16 cellular contexts compared by ENCODE assay signal in genomic region chr2:188695953-188696352, GRCh38.
A peak's percentile ranks its signal among the peaks of the same experiment; 100 is the strongest.
DNase-seq lines count a peak whose midpoint lies in the region; ATAC-seq and TF ChIP-seq lines count a peak whose summit lies in the region.
"Had no signal": no experiment of that assay in that cellular context is flagged by ENCODE, and none has a peak within 500 bp of the region (broad histone marks: within the 10 kb centered on the region; RNA-seq: fewer than 3 reads in every experiment).

No MANE protein-coding gene starts in this region.

- no peaks in the 10 kb centered on the region for H3K9me2 ChIP-seq in GM23248 (ENCODE audit: insufficient read depth)
- no peaks in the 10 kb centered on the region for H3K9me2 ChIP-seq in SK-N-SH

- H4K20me1 ChIP-seq in GM23248 (ENCODE audit: insufficient read depth) (no peaks in the 10 kb centered on the region), SK-N-SH (ENCODE audit: insufficient read depth) (no peaks in the 10 kb centered on the region)

- no peak for ATAC-seq in activated T-helper 17 cell treated with anti-CD3 and anti-CD28 coated beads, Interleukin-2, amount 50 U/mL, for 72 hours (replicated peaks)
- ATAC-seq: naive thymus-derived CD8-positive, alpha-beta T cell had no signal

- no peak overlapping the region for H3K27ac ChIP-seq in GM23248
- H3K27ac ChIP-seq in SK-N-SH (ENCODE audit: low read depth in 2 of 2, low read length in 1 of 2): 0 out of 4 replicates have a peak overlapping the region, but pooled peaks of 1 of the 2 experiments have one; percentile 12
- H3K27ac ChIP-seq: ascending aorta, spleen, transverse colon had no signal

- H3K27me3 ChIP-seq in GM23248 (replicated peaks; ENCODE audit: insufficient read depth) (no peaks in the 10 kb centered on the region), SK-N-SH (ENCODE audit: insufficient read depth) (no peaks in the 10 kb centered on the region)
- H3K27me3 ChIP-seq: ascending aorta, spleen, transverse colon had no signal

- POLR2A ChIA-PET in SK-N-SH (lab: Yijun Ruan, JAX): no interaction called here

- intact Hi-C loops in Calu3 (cut with micrococcal nuclease; ENCODE audit: unreplicated experiment): no loop called here

- no peak for TF ChIP-seq RAD21 in SK-N-SH (IDR thresholded peaks at IDR 0.05; ENCODE audit: low read length)

- in situ Hi-C loops in GM23248 (cut with MboI): no loop called here

- peaks cover 24% of the 10 kb centered on the region for H3K4me1 Mint-ChIP-seq in Calu3 (ENCODE audit: low read depth, unreplicated experiment)
- no peaks in the 10 kb centered on the region for H3K4me1 Mint-ChIP-seq in activated T-helper 17 cell treated with anti-CD3 and anti-CD28 coated beads, Interleukin-2, amount 50 U/mL, for 72 hours
- H3K4me1 Mint-ChIP-seq: naive thymus-derived CD8-positive, alpha-beta T cell had no signal

- H3K27ac Mint-ChIP-seq in Calu3 (ENCODE audit: unreplicated experiment): no peak overlapping the region
- H3K27ac Mint-ChIP-seq in activated T-helper 17 cell treated with anti-CD3 and anti-CD28 coated beads, Interleukin-2, amount 50 U/mL, for 72 hours: no peak overlapping the region
- H3K27ac Mint-ChIP-seq: naive thymus-derived CD8-positive, alpha-beta T cell had no signal

- 0 out of 2 replicates have a peak overlapping the region, but pooled peaks have one; percentile 4 for H3K4me3 ChIP-seq in GM23248
- H3K4me3 ChIP-seq in SK-N-SH (ENCODE audit: low read depth in 2 of 2, low read length in 1 of 2): no peak overlapping the region
- H3K4me3 ChIP-seq in fibroblast of pulmonary artery (replicated peaks; ENCODE audit: low read depth, low read length): no peak overlapping the region
- H3K4me3 ChIP-seq: ascending aorta, spleen, transverse colon had no signal

- H2AFZ ChIP-seq in GM23248: no peak overlapping the region
- H2AFZ ChIP-seq in SK-N-SH (ENCODE audit: low read depth): 0 out of 2 replicates have a peak overlapping the region, but pooled peaks have one; percentile 16

- no peaks in the 10 kb centered on the region for H3K9me3 Mint-ChIP-seq in Calu3 (ENCODE audit: low read depth, unreplicated experiment)
- no peaks in the 10 kb centered on the region for H3K9me3 Mint-ChIP-seq in activated T-helper 17 cell treated with anti-CD3 and anti-CD28 coated beads, Interleukin-2, amount 50 U/mL, for 72 hours

- peak overlapping the region; percentile 42 for H3K4me2 ChIP-seq in GM23248 (ENCODE audit: unreplicated experiment)
- peak overlapping the region; percentile 43; the same call in 1 of the 2 replicates for H3K4me2 ChIP-seq in SK-N-SH

- H3K4me1 ChIP-seq in GM23248 (ENCODE audit: insufficient read depth) (peaks cover 10% of the 10 kb centered on the region), SK-N-SH (ENCODE audit: control insufficient read depth in 1 of 2, insufficient read depth in 2 of 2, low read depth in 1 of 2, low read length in 1 of 2) (peaks cover 0 to 4% of the 10 kb centered on the region in 2 experiments; a peak in 2 of 4 replicates)
- H3K4me1 ChIP-seq: ascending aorta, spleen, transverse colon had no signal

- no peaks in the 10 kb centered on the region for H3K9me3 ChIP-seq in GM23248 (ENCODE audit: low read depth)
- no peaks in the 10 kb centered on the region for H3K9me3 ChIP-seq in SK-N-SH
- H3K9me3 ChIP-seq: ascending aorta, transverse colon had no signal

- DNase-seq in GM23248 (peak; percentile 54), SK-N-SH (no peak), fibroblast of pulmonary artery (ENCODE audit: low read depth) (peak; percentile 80), smooth muscle cell of the brain vasculature (ENCODE audit: low read depth, low spot score) (peak; percentile 63), anterior cingulate cortex (lab: John Stamatoyannopoulos, UW) (no peak), NCI-H774 (lab: John Stamatoyannopoulos, UW) (no peak), Calu3 (no peak)
- DNase-seq: GDM1; kidney; naive thymus-derived CD8-positive, alpha-beta T cell; NCI-H526; SHP77; spleen; transverse colon had no signal

- CTCF ChIA-PET in SK-N-SH (lab: Yijun Ruan, JAX): no interaction called here
- CTCF ChIA-PET in Calu3 (lab: Charles Lee): no interaction called here

- H3K79me2 ChIP-seq in GM23248 (ENCODE audit: insufficient read depth) (no peaks in the 10 kb centered on the region), SK-N-SH (ENCODE audit: insufficient read depth) (no peaks in the 10 kb centered on the region)

- TF ChIP-seq CTCF in SK-N-SH (IDR thresholded peaks at IDR 0.05): no peak
- no peak for TF ChIP-seq CTCF in fibroblast of pulmonary artery (IDR thresholded peaks at IDR 0.05; ENCODE audit: low read length, missing control alignments)
- TF ChIP-seq CTCF in Calu3 (IDR thresholded peaks at IDR 0.05; ENCODE audit: unreplicated experiment): no peak

- H3F3A ChIP-seq in GM23248 (ENCODE audit: insufficient read depth) (peaks cover 3% of the 10 kb centered on the region), SK-N-SH (replicated peaks; ENCODE audit: insufficient read depth) (no peaks in the 10 kb centered on the region)

- WGBS in GM23248 (ENCODE audit: low coverage in 1 of 2, low lambda C conversion rate in 2 of 2, missing lambda C conversion rate in 2 of 2), 2 experiments: 2 to 6% methylated on average over 3 of the region's 3 CpGs
- WGBS in SK-N-SH (ENCODE audit: low lambda C conversion rate): 12% methylated on average over 3 of the region's 3 CpGs

- no peaks in the 10 kb centered on the region for H3K27me3 Mint-ChIP-seq in Calu3 (ENCODE audit: unreplicated experiment)
- H3K27me3 Mint-ChIP-seq in activated T-helper 17 cell treated with anti-CD3 and anti-CD28 coated beads, Interleukin-2, amount 50 U/mL, for 72 hours: no peaks in the 10 kb centered on the region

- H3K36me3 ChIP-seq in GM23248 (ENCODE audit: low read depth) (no peaks in the 10 kb centered on the region), SK-N-SH (replicated peaks in 1 of 2; ENCODE audit: control insufficient read depth in 1 of 2, insufficient read depth in 2 of 2, low read length in 1 of 2) (no peaks in the 10 kb centered on the region)
- H3K36me3 ChIP-seq: ascending aorta, spleen, transverse colon had no signal

- BruUV-seq in Calu3 (replicated peaks; lab: Mats Ljungman, UMichigan): no TSS peak

- no peaks in the 10 kb centered on the region for H3K36me3 Mint-ChIP-seq in Calu3 (ENCODE audit: insufficient read depth, unreplicated experiment)
- H3K36me3 Mint-ChIP-seq in activated T-helper 17 cell treated with anti-CD3 and anti-CD28 coated beads, Interleukin-2, amount 50 U/mL, for 72 hours (ENCODE audit: low read depth): no peaks in the 10 kb centered on the region
- H3K36me3 Mint-ChIP-seq: naive thymus-derived CD8-positive, alpha-beta T cell had no signal

- peak; percentile 39 to 77; a peak in 2 of 4 replicates for TF ChIP-seq EP300 in SK-N-SH (IDR thresholded peaks at IDR 0.05; ENCODE audit: borderline replicate concordance in 1 of 2, low read depth in 1 of 2, low read length in 1 of 2)

- H3K4me3 Mint-ChIP-seq in Calu3 (ENCODE audit: low read depth, unreplicated experiment): no peak overlapping the region
- no peak overlapping the region for H3K4me3 Mint-ChIP-seq in activated T-helper 17 cell treated with anti-CD3 and anti-CD28 coated beads, Interleukin-2, amount 50 U/mL, for 72 hours
- H3K4me3 Mint-ChIP-seq: naive thymus-derived CD8-positive, alpha-beta T cell had no signal

- H3K9ac ChIP-seq in GM23248 (no peak overlapping the region), SK-N-SH (no peak overlapping the region)

TF ChIP-seq in SK-N-SH, 30 proteins besides CTCF, POLR2A, EP300 and RAD21 (continues in another document):
- no peak for TF ChIP-seq RXRA (IDR thresholded peaks at IDR 0.05; ENCODE audit: borderline replicate concordance, low read depth)
- peak; percentile 56; the same call in 1 of the 2 replicates for TF ChIP-seq FOSL2 (IDR thresholded peaks at IDR 0.05; ENCODE audit: borderline replicate concordance, low read depth)
- TF ChIP-seq, protein P1, sequence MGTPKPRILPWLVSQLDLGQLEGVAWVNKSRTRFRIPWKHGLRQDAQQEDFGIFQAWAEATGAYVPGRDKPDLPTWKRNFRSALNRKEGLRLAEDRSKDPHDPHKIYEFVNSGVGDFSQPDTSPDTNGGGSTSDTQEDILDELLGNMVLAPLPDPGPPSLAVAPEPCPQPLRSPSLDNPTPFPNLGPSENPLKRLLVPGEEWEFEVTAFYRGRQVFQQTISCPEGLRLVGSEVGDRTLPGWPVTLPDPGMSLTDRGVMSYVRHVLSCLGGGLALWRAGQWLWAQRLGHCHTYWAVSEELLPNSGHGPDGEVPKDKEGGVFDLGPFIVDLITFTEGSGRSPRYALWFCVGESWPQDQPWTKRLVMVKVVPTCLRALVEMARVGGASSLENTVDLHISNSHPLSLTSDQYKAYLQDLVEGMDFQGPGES (IDR thresholded peaks at IDR 0.05; ENCODE audit: low read depth, low read length): no peak
- TF ChIP-seq USF1 (IDR thresholded peaks at IDR 0.05; ENCODE audit: borderline replicate concordance, low read depth): no peak
- no peak for TF ChIP-seq TAF1 (IDR thresholded peaks at IDR 0.05; ENCODE audit: borderline replicate concordance, low read depth, low read length)
- no peak for TF ChIP-seq GABPA (IDR thresholded peaks at IDR 0.05; ENCODE audit: low read depth)
- no peak for TF ChIP-seq FOXM1 (IDR thresholded peaks at IDR 0.05; ENCODE audit: low read depth)
- TF ChIP-seq, protein P2, sequence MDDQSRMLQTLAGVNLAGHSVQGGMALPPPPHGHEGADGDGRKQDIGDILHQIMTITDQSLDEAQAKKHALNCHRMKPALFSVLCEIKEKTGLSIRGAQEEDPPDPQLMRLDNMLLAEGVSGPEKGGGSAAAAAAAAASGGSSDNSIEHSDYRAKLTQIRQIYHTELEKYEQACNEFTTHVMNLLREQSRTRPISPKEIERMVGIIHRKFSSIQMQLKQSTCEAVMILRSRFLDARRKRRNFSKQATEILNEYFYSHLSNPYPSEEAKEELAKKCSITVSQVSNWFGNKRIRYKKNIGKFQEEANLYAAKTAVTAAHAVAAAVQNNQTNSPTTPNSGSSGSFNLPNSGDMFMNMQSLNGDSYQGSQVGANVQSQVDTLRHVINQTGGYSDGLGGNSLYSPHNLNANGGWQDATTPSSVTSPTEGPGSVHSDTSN (IDR thresholded peaks at IDR 0.05): peak; percentile 96
- TF ChIP-seq EZH2phosphoT487 (IDR thresholded peaks at IDR 0.05; ENCODE audit: borderline replicate concordance, low read depth): no peak
- no peak for TF ChIP-seq YY1 (IDR thresholded peaks at IDR 0.05; ENCODE audit: low read depth)

Comparison
In these comparisons a context has a peak if more than half of its experiments do, and no peak if none do; other contexts are left out.
1. DNase-seq: peak in GM23248 (single experiment), fibroblast of pulmonary artery (single experiment) and smooth muscle cell of the brain vasculature (single experiment); none in SK-N-SH (single experiment), anterior cingulate cortex (0 of 58), NCI-H774 (single experiment) and Calu3 (single experiment).